ENCODE assay signal across 19 cellular contexts in the genomic region with DNA sequence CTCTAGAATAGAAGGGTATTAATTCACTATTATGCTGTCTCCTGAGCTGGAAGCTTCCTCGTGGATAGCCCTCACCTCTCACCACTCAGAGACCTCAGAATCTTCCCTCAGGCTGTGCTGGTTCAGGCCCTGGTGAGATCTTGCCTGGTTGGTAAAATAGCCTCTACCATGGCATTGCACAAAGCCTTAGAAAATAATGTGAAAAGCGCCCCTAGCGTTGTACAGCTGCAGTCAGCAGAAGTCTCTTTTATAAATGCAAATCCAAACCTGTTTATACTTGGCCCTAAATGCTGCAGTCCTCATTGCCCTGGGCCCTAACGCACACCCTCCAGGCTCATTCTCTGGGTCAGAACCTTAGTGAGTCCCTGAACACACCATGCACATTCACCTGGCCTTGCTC.
A peak's percentile ranks its signal among the peaks of the same experiment; 100 is the strongest.
DNase-seq lines count a peak whose midpoint lies in the region; ATAC-seq and TF ChIP-seq lines count a peak whose summit lies in the region.
"Had no signal": no experiment of that assay in that cellular context is flagged by ENCODE, and none has a peak within 500 bp of the region (broad histone marks: within the 10 kb centered on the region; RNA-seq: fewer than 3 reads in every experiment).

No MANE protein-coding gene starts in this region.

- ATAC-seq in IMR-90 (ENCODE audit: low read depth) (no peak), HG03469 (IDR thresholded peaks at IDR 0.05; ENCODE audit: unreplicated experiment) (no peak), HG02840 (IDR thresholded peaks at IDR 0.05; ENCODE audit: low FRiP score, unreplicated experiment) (no peak)
- ATAC-seq: left cardiac atrium had no signal

- dilution Hi-C loops in IMR-90 (cut with HindIII; ENCODE audit: low sequenced_read_pairs, unreplicated experiment) = no loop called here

- no peaks in the 10 kb centered on the region for H3K27me3 ChIP-seq in DOHH2 (ENCODE audit: control insufficient read depth, low read length)
- H3K27me3 ChIP-seq in IMR-90 (ENCODE audit: control insufficient read depth, insufficient read depth, low read length) = no peaks in the 10 kb centered on the region
- H3K27me3 ChIP-seq: adrenal gland, hepatocyte had no signal

- no peak overlapping the region for H2AK9ac ChIP-seq in IMR-90 (replicated peaks; ENCODE audit: low read depth, low read length, poor library complexity)

- no peaks in the 10 kb centered on the region for H3F3A ChIP-seq in DOHH2 (ENCODE audit: control insufficient read depth, insufficient read depth)

- no peak overlapping the region for H3K4ac ChIP-seq in IMR-90 (ENCODE audit: low read depth, low read length)

- H3K14ac ChIP-seq in IMR-90 (replicated peaks; ENCODE audit: low read depth, low read length) = no peak overlapping the region

- H3K4me1 ChIP-seq in DOHH2 (ENCODE audit: control insufficient read depth, low read length) (no peaks in the 10 kb centered on the region), IMR-90 (ENCODE audit: control insufficient read depth, insufficient read depth, low read length) (no peaks in the 10 kb centered on the region)
- H3K4me1 ChIP-seq: adrenal gland, parathyroid adenoma had no signal

- no peaks in the 10 kb centered on the region for H3K9me1 ChIP-seq in IMR-90 (ENCODE audit: insufficient read depth, low read length)

- no peaks in the 10 kb centered on the region for H4K20me1 ChIP-seq in DOHH2 (ENCODE audit: control insufficient read depth, insufficient read depth, low read depth, low read length)
- H4K20me1 ChIP-seq in IMR-90 (ENCODE audit: insufficient read depth, low read length) = no peaks in the 10 kb centered on the region

- CTCF ChIA-PET in IMR-90 (lab: Yijun Ruan, JAX) = no interaction called here

- no peak overlapping the region for H2AK5ac ChIP-seq in IMR-90 (ENCODE audit: low read depth, low read length)

- no peaks in the 10 kb centered on the region for H3K9me3 ChIP-seq in DOHH2 (ENCODE audit: control insufficient read depth, insufficient read depth, low read length)
- H3K9me3 ChIP-seq in IMR-90 (ENCODE audit: control insufficient read depth, insufficient read depth, low read length) = no peaks in the 10 kb centered on the region
- H3K9me3 ChIP-seq: adrenal gland, HAP-1 had no signal

- WGBS in IMR-90 (ENCODE audit: extremely low coverage in 2 of 2, insufficient read length in 1 of 2), 2 experiments = 48% methylated on average over 3 of the region's 4 CpGs; no CpG with 5 or more reads in 1 of the 2 experiments

- no TSS peak for BruUV-seq in IMR-90 (replicated peaks; lab: Mats Ljungman, UMichigan)

- H2BK20ac ChIP-seq in IMR-90 (ENCODE audit: low read depth, low read length) = no peak overlapping the region

- no peak overlapping the region for H3K18ac ChIP-seq in IMR-90 (ENCODE audit: low read depth, low read length)

- no peak for TF ChIP-seq POLR2A in IMR-90 (IDR thresholded peaks at IDR 0.05; ENCODE audit: low read depth, low read length)

- no peaks in the 10 kb centered on the region for H3K79me2 ChIP-seq in DOHH2 (ENCODE audit: control insufficient read depth, low read length)
- H3K79me2 ChIP-seq: hepatocyte, parathyroid adenoma had no signal

- no peak overlapping the region for H2BK120ac ChIP-seq in IMR-90 (ENCODE audit: low read depth, low read length)

- H3K9ac ChIP-seq in IMR-90 (ENCODE audit: low read depth, low read length) = no peak overlapping the region
- H3K9ac ChIP-seq: parathyroid adenoma had no signal

- DNase-seq in IMR-90 (no peak), SK-MEL-5 (ENCODE audit: low read depth, low spot score) (peak; percentile 53), fibroblast of villous mesenchyme (ENCODE audit: low read depth) (no peak), SHP77 treated with DMSO at 0.1 percent for 48 hours (lab: John Stamatoyannopoulos, UW) (no peak), COLO829 (ENCODE audit: low spot score) (no peak)
- DNase-seq: activated CD4-positive, alpha-beta T cell treated with anti-CD3 and anti-CD28 coated beads, Interleukin-2, amount 50 U/mL, for 1 hour; C1 segment of cervical spinal cord; DND-41; KG1; left cardiac atrium; NK-92 treated with Interleukin-12 subunit alpha and Interleukin-12 subunit beta, amount 100 ng/mL, for 24 hours had no signal

- H3K4me3 ChIP-seq in DOHH2 (ENCODE audit: low read length) = no peak overlapping the region
- H3K4me3 ChIP-seq in IMR-90 (ENCODE audit: insufficient read depth, low read depth, low read length) = no peak overlapping the region
- no peak overlapping the region for H3K4me3 ChIP-seq in fibroblast of villous mesenchyme (ENCODE audit: low read depth, low read length)
- H3K4me3 ChIP-seq: adrenal gland, HAP-1, hepatocyte had no signal

- no peaks in the 10 kb centered on the region for H3K9me2 ChIP-seq in DOHH2 (replicated peaks; ENCODE audit: control insufficient read depth, low read length)

- H3K36me3 ChIP-seq in DOHH2 (ENCODE audit: control insufficient read depth, low read length) (no peaks in the 10 kb centered on the region), IMR-90 (ENCODE audit: control insufficient read depth, insufficient read depth, low read length) (no peaks in the 10 kb centered on the region)
- H3K36me3 ChIP-seq: adrenal gland, HAP-1 had no signal

- no peak overlapping the region for H2AFZ ChIP-seq in IMR-90 (replicated peaks; ENCODE audit: low read length, poor library complexity)
- H2AFZ ChIP-seq: hepatocyte, parathyroid adenoma had no signal

- POLR2A ChIA-PET in IMR-90 (lab: Charles Lee; ENCODE audit: unreplicated experiment) = no interaction called here

- peak; percentile 22 for TF ChIP-seq CTCF in DOHH2 (IDR thresholded peaks at IDR 0.05; ENCODE audit: low read depth, low read length, poor library complexity, severe bottlenecking)
- TF ChIP-seq CTCF in IMR-90 (conservative IDR thresholded peaks at IDR 0.05; ENCODE audit: low read depth, low read length) = 0 out of 2 replicates have a peak, but pooled peaks have one; percentile 10
- TF ChIP-seq CTCF in fibroblast of villous mesenchyme (IDR thresholded peaks at IDR 0.05; ENCODE audit: insufficient read depth, low read depth, low read length) = peak; percentile 12

- no peak overlapping the region for H2BK5ac ChIP-seq in IMR-90 (ENCODE audit: low read depth, low read length, poor library complexity, severe bottlenecking)

- no peak overlapping the region for H3K56ac ChIP-seq in IMR-90 (ENCODE audit: extremely low read depth, insufficient read depth, low read length)

- no peaks in the 10 kb centered on the region for H3K79me1 ChIP-seq in IMR-90 (ENCODE audit: low read depth in 1 of 2, low read length in 2 of 2)

- no peak overlapping the region for H2BK15ac ChIP-seq in IMR-90 (ENCODE audit: low read depth, low read length)

- H4K91ac ChIP-seq in IMR-90 (ENCODE audit: insufficient read depth, low read depth, low read length) = no peak overlapping the region

- H3K23ac ChIP-seq in IMR-90 (ENCODE audit: low read depth, low read length) = no peak overlapping the region

- H3K4me2 ChIP-seq in DOHH2 (ENCODE audit: low read length) = no peak overlapping the region
- H3K4me2 ChIP-seq in IMR-90 (ENCODE audit: low read depth, low read length) = no peak overlapping the region
- H3K4me2 ChIP-seq: hepatocyte had no signal

- intact Hi-C loops in IMR-90 (cut with micrococcal nuclease) = no loop called here

- in situ Hi-C loops in IMR-90 (cut with MboI; ENCODE audit: low sequenced_read_pairs) (no loop called here), SK-MEL-5 (cut with HindIII; ENCODE audit: low pct_unique_long_range_greater_than_20kb, low sequenced_read_pairs) (no loop called here)

- H3K27ac ChIP-seq in DOHH2 (ENCODE audit: low read depth, low read length) = no peak overlapping the region
- H3K27ac ChIP-seq in IMR-90 (ENCODE audit: insufficient read depth, low read length) = no peak overlapping the region
- H3K27ac ChIP-seq: adrenal gland, epithelial cell of prostate, hepatocyte, parathyroid adenoma had no signal

- H4K5ac ChIP-seq in IMR-90 (ENCODE audit: low read depth, low read length) = no peak overlapping the region

- TF ChIP-seq RAD21 in IMR-90 (IDR thresholded peaks at IDR 0.05; ENCODE audit: low read length) = no peak

- H4K8ac ChIP-seq in IMR-90 (ENCODE audit: low read depth in 2 of 2, low read length in 2 of 2) = no peak overlapping the region

TF ChIP-seq in IMR-90, 13 proteins besides CTCF, POLR2A, EP300 and RAD21:
- TF ChIP-seq MAFK (IDR thresholded peaks at IDR 0.05; ENCODE audit: low read depth, low read length) (no peak), RFX5 (IDR thresholded peaks at IDR 0.05; ENCODE audit: low read depth, low read length) (no peak), NFE2L2 (IDR thresholded peaks at IDR 0.05; ENCODE audit: low read depth, low read length) (no peak)
